ENCODE assay signal across 23 cellular contexts in the genomic region with DNA sequence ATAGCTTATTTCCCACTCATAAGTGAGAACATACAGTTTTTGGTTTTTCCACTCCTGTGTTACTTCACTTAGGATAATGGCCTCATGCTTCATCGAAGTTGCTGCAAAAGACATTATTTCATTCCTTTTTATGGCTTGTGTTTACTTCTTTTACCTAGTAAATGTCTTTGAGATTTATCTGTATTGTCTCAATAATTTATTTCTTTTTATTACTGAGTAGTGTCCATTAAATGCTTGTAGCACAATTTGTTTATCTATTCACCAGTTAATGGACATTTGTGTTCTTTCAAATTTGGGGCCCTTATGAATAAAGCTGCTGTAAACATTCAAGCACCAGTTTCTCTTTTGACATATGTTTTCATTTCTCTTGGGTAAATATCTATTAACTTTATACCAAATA.
"Had no signal": no experiment of that assay in that cellular context is flagged by ENCODE, and none has a peak within 500 bp of the region (broad histone marks: within the 10 kb centered on the region; RNA-seq: fewer than 3 reads in every experiment).

No MANE protein-coding gene starts in this region.

- ATAC-seq: activated CD4-positive, CD25-positive, alpha-beta regulatory T cell treated with anti-CD3 and anti-CD28 coated beads, Interleukin-2, amount 50 U/mL, for 24 hours; activated CD8-positive, alpha-beta T cell treated with anti-CD3 and anti-CD28 coated beads, Interleukin-2, amount 10 ng/mL, durations not matched to agents 7 days and 5 days; Panc1; Right ventricle myocardium inferior; SK-N-SH treated with all-trans-retinoic acid at 6 μM for 48 hours had no signal

- H3K4me3 ChIP-seq: adrenal gland had no signal

- H3K9me3 ChIP-seq: adrenal gland had no signal

- DNase-seq: activated CD4-positive, alpha-beta T cell treated with anti-CD3 and anti-CD28 coated beads for 4 hours; activated CD4-positive, alpha-beta T cell treated with anti-CD3 and anti-CD28 coated beads, Interleukin-2, amount 50 U/mL, for 4 hours; activated CD8-positive, alpha-beta memory T cell treated with anti-CD3 and anti-CD28 coated beads, Interleukin-2, amount 50 U/mL, for 48 hours; activated CD8-positive, alpha-beta T cell treated with anti-CD3 and anti-CD28 coated beads, Interleukin-2, amount 10 ng/mL, durations not matched to agents 7 days and 5 days; activated naive CD4-positive, alpha-beta T cell treated with anti-CD3 and anti-CD28 coated beads, Interleukin-2, amount 50 U/mL, for 16 hours; activated naive CD8-positive, alpha-beta T cell treated with anti-CD3 and anti-CD28 coated beads, Interleukin-2, amount 10 ng/mL, durations not matched to agents 7 days and 5 days; activated T-cell treated with anti-CD3 and anti-CD28 coated beads, Interleukin-2, amount 50 U/mL, for 1 hour; adrenal gland; anterior cingulate cortex; NCI-H1092; NCI-H1930; NCI-H345; NCI-H510A; NCI-H526 treated with DMSO at 0.1 percent for 48 hours; NK-92 treated with Interleukin-12 subunit alpha and Interleukin-12 subunit beta, amount 100 ng/mL, for 24 hours; OCI-M1; RPMI8226; SW 1271 had no signal

- H3K27ac ChIP-seq: adrenal gland, KMS-11 had no signal

- H3K4me2 ChIP-seq: KMS-11 had no signal

- H3K27me3 ChIP-seq: adrenal gland had no signal

- H3K36me3 ChIP-seq: adrenal gland had no signal

- H3K9ac ChIP-seq: KMS-11 had no signal
